31 cellular contexts compared by ENCODE assay signal in genomic region chr15:41121951-41122350, GRCh38.
"Had no signal": no experiment of that assay in that cellular context is flagged by ENCODE, and none has a peak within 500 bp of the region (broad histone marks: within the 10 kb centered on the region; RNA-seq: fewer than 3 reads in every experiment).

No MANE protein-coding gene starts in this region.

- ATAC-seq: natural killer cell; psoas muscle; right cardiac atrium; sciatic nerve; stimulated activated memory B cell treated with anti-CD40 and anti-IgM and Interleukin-4, amounts not matched to agents 10 μg/mL and 1 μg/mL and 100 μg/mL, for 72 hours; stimulated activated naive CD8-positive, alpha-beta T cell treated with anti-CD3 and anti-CD28 coated beads, Interleukin-15, amount 100 ng/mL, for 72 hours; stimulated activated naive CD8-positive, alpha-beta T cell treated with anti-CD3 and anti-CD28 coated beads, Interleukin-15, Interleukin-2, amounts not matched to agents 100 U/mL and 50 U/mL, for 24 hours; upper lobe of right lung had no signal

- H3K27me3 Mint-ChIP-seq: progenitor cell of endocrine pancreas, type B pancreatic cell had no signal

- H3K79me2 ChIP-seq: parathyroid adenoma had no signal

- H3K4me3 ChIP-seq: neural progenitor cell, ovary, psoas muscle, skin epidermis, smooth muscle cell, spleen, suprapubic skin, testis, tibial artery, transverse colon, upper lobe of right lung, uterus had no signal

- H3K27ac Mint-ChIP-seq: natural killer cell; nephron; neural progenitor cell; progenitor cell of endocrine pancreas; stimulated activated memory B cell treated with anti-CD40 and anti-IgM and Interleukin-4, amounts not matched to agents 10 μg/mL and 1 μg/mL and 100 μg/mL, for 72 hours; stimulated activated naive CD8-positive, alpha-beta T cell treated with anti-CD3 and anti-CD28 coated beads, Interleukin-15, amount 100 ng/mL, for 72 hours; type B pancreatic cell had no signal

- H3K4me1 ChIP-seq: upper lobe of right lung, uterus had no signal

- H3K4me2 ChIP-seq: neural progenitor cell, smooth muscle cell had no signal

- DNase-seq: natural killer cell; occipital lobe; ovary; posterior cingulate gyrus; psoas muscle; right cardiac atrium; spleen; stimulated activated CD4-positive, alpha-beta T cell treated with anti-CD3 and anti-CD28 coated beads, Interleukin-12 subunit alpha, Interleukin-12 subunit beta, amount 100 ng/mL, for 4 hours; stimulated activated CD4-positive, alpha-beta T cell treated with anti-CD3 and anti-CD28 coated beads, Interleukin-1b, Interleukin-23, amount 100 ng/mL, for 48 hours; stimulated activated CD4-positive, alpha-beta T cell treated with anti-CD3 and anti-CD28 coated beads, Interleukin-4, amount 100 ng/mL, for 1 hour; stimulated activated CD4-positive, alpha-beta T cell treated with anti-CD3 and anti-CD28 coated beads, Interleukin-4, amount 100 ng/mL, for 4 hours; stimulated activated CD8-positive, alpha-beta memory T cell treated with anti-CD3 and anti-CD28 coated beads, Interleukin-4, amount 100 ng/mL, for 48 hours; stimulated activated naive CD4-positive, alpha-beta T cell; stimulated activated naive CD8-positive, alpha-beta T cell treated with anti-CD3 and anti-CD28 coated beads, Interleukin-15, amount 100 ng/mL, for 72 hours; stimulated activated naive CD8-positive, alpha-beta T cell treated with anti-CD3 and anti-CD28 coated beads, Interleukin-15, Interleukin-2, amounts not matched to agents 100 U/mL and 50 U/mL, for 24 hours; substantia nigra; testis; tibial artery; transverse colon; upper lobe of right lung; uterus had no signal

- H3K4me1 Mint-ChIP-seq: natural killer cell; nephron; neural progenitor cell; stimulated activated memory B cell treated with anti-CD40 and anti-IgM and Interleukin-4, amounts not matched to agents 10 μg/mL and 1 μg/mL and 100 μg/mL, for 72 hours had no signal

- H3K9me3 Mint-ChIP-seq: natural killer cell; nephron; neural progenitor cell; stimulated activated memory B cell treated with anti-CD40 and anti-IgM and Interleukin-4, amounts not matched to agents 10 μg/mL and 1 μg/mL and 100 μg/mL, for 72 hours; stimulated activated naive CD8-positive, alpha-beta T cell treated with anti-CD3 and anti-CD28 coated beads, Interleukin-15, amount 100 ng/mL, for 72 hours; type B pancreatic cell had no signal

- H3K27me3 ChIP-seq: neural progenitor cell, ovary, suprapubic skin, testis, transverse colon, uterus had no signal

- H3K36me3 ChIP-seq: neural progenitor cell, ovary, spleen, suprapubic skin, tibial artery, transverse colon, upper lobe of right lung, uterus had no signal

- H3K4me3 Mint-ChIP-seq: natural killer cell; nephron; neural progenitor cell; stimulated activated memory B cell treated with anti-CD40 and anti-IgM and Interleukin-4, amounts not matched to agents 10 μg/mL and 1 μg/mL and 100 μg/mL, for 72 hours; stimulated activated naive CD8-positive, alpha-beta T cell treated with anti-CD3 and anti-CD28 coated beads, Interleukin-15, amount 100 ng/mL, for 72 hours; type B pancreatic cell had no signal

- H3K9me3 ChIP-seq: ovary, psoas muscle, spleen, suprapubic skin, testis, tibial artery, transverse colon, upper lobe of right lung, uterus had no signal

- H3K27ac ChIP-seq: neural progenitor cell, ovary, parathyroid adenoma, psoas muscle, skin epidermis, spleen, suprapubic skin, testis, tibial artery, transverse colon, upper lobe of right lung, uterus had no signal

- H2AFZ ChIP-seq: neural progenitor cell, parathyroid adenoma had no signal

- H3K9ac ChIP-seq: neural progenitor cell, parathyroid adenoma had no signal

- H3K36me3 Mint-ChIP-seq: natural killer cell; neural progenitor cell; stimulated activated memory B cell treated with anti-CD40 and anti-IgM and Interleukin-4, amounts not matched to agents 10 μg/mL and 1 μg/mL and 100 μg/mL, for 72 hours; type B pancreatic cell had no signal
